Comparison of ENCODE assay signal across 32 cellular contexts in genomic region chrY:16645991-16646390, GRCh38.
"Had no signal": no experiment of that assay in that cellular context is flagged by ENCODE, and none has a peak within 500 bp of the region (broad histone marks: within the 10 kb centered on the region; RNA-seq: fewer than 3 reads in every experiment).

No MANE protein-coding gene starts in this region.

- H3K9me3 Mint-ChIP-seq: activated CD4-positive, alpha-beta T cell treated with anti-CD3 and anti-CD28 coated beads, Interleukin-2, amount 10 ng/mL, durations not matched to agents 24 days and 14 days; activated CD8-positive, alpha-beta T cell treated with anti-CD3 and anti-CD28 coated beads for 36 hours; activated naive CD4-positive, alpha-beta T cell treated with anti-CD3 and anti-CD28 coated beads, Interleukin-2, amount 50 U/mL, for 24 hours; activated naive CD8-positive, alpha-beta T cell treated with anti-CD3 and anti-CD28 coated beads, Interleukin-2, amount 10 ng/mL, durations not matched to agents 7 days and 5 days had no signal

- DNase-seq: activated CD4-positive, alpha-beta T cell treated with anti-CD3 and anti-CD28 coated beads, Interleukin-2, amount 10 ng/mL, durations not matched to agents 24 days and 14 days; activated CD4-positive, alpha-beta T cell treated with anti-CD3 and anti-CD28 coated beads, Interleukin-2, amount 50 U/mL, for 4 hours; activated CD8-positive, alpha-beta T cell treated with anti-CD3 and anti-CD28 coated beads for 36 hours; activated gamma-delta T cell; activated naive CD4-positive, alpha-beta T cell treated with Interleukin-2 at 50 U/mL for 16 hours; activated naive CD8-positive, alpha-beta T cell treated with anti-CD3 and anti-CD28 coated beads, Interleukin-2, amount 10 ng/mL, durations not matched to agents 7 days and 5 days; activated T-cell treated with anti-CD3 and anti-CD28 coated beads, Interleukin-2, amount 50 U/mL, for 1 hour; activated T-cell treated with anti-CD3 and anti-CD28 coated beads, Interleukin-2, amount 50 U/mL, for 72 hours; amygdala; Kasumi-1; KG1; MG63; NCI-H1048; NCI-H1105 treated with DMSO at 0.1 percent for 48 hours; NCI-H1436; NCI-H1694; NCI-H1930; NCI-H2081 treated with DMSO at 0.1 percent for 48 hours; NCI-H345; NCI-H524 treated with DMSO at 0.1 percent for 48 hours; NK-92 treated with Interleukin-12 subunit alpha and Interleukin-12 subunit beta, amount 100 ng/mL, for 24 hours; OCI-M1; SHP77; SJCRH30; T1000; WERI-Rb-1 had no signal

- H3K27ac ChIP-seq: ascending aorta, cardiac muscle cell, SJCRH30, SK-N-MC, WERI-Rb-1 had no signal

- H3K4me1 ChIP-seq: ascending aorta, SJCRH30 had no signal

- H3K36me3 ChIP-seq: ascending aorta, cardiac muscle cell, MG63, SJCRH30, WERI-Rb-1 had no signal

- H3K4me1 Mint-ChIP-seq: activated CD4-positive, alpha-beta T cell treated with anti-CD3 and anti-CD28 coated beads, Interleukin-2, amount 10 ng/mL, durations not matched to agents 24 days and 14 days; activated naive CD4-positive, alpha-beta T cell treated with anti-CD3 and anti-CD28 coated beads, Interleukin-2, amount 50 U/mL, for 24 hours; activated naive CD8-positive, alpha-beta T cell treated with anti-CD3 and anti-CD28 coated beads, Interleukin-2, amount 10 ng/mL, durations not matched to agents 7 days and 5 days; central memory CD8-positive, alpha-beta T cell had no signal

- ATAC-seq: activated CD8-positive, alpha-beta T cell treated with anti-CD3 and anti-CD28 coated beads for 36 hours; activated T-cell treated with anti-CD3 and anti-CD28 coated beads, Interleukin-2, amount 50 U/mL, for 72 hours had no signal

- H3K27ac Mint-ChIP-seq: activated CD4-positive, alpha-beta T cell treated with anti-CD3 and anti-CD28 coated beads, Interleukin-2, amount 10 ng/mL, durations not matched to agents 24 days and 14 days; activated CD8-positive, alpha-beta T cell treated with anti-CD3 and anti-CD28 coated beads for 36 hours; activated naive CD4-positive, alpha-beta T cell treated with anti-CD3 and anti-CD28 coated beads, Interleukin-2, amount 50 U/mL, for 24 hours; activated naive CD8-positive, alpha-beta T cell treated with anti-CD3 and anti-CD28 coated beads, Interleukin-2, amount 10 ng/mL, durations not matched to agents 7 days and 5 days; activated T-cell treated with anti-CD3 and anti-CD28 coated beads, Interleukin-2, amount 50 U/mL, for 72 hours; activated T-helper 2 cell treated with anti-CD3 and anti-CD28 coated beads, Interferon-gamma antibody, Interleukin-2, Interleukin-4, amounts not matched to agents 10 μg/mL and 5 μg/mL and 100 μg/mL, durations not matched to agents 14 hours and 24 hours and 36 hours had no signal

- H3K4me3 Mint-ChIP-seq: activated CD4-positive, alpha-beta T cell treated with anti-CD3 and anti-CD28 coated beads, Interleukin-2, amount 10 ng/mL, durations not matched to agents 24 days and 14 days; activated CD8-positive, alpha-beta T cell treated with anti-CD3 and anti-CD28 coated beads for 36 hours; activated naive CD4-positive, alpha-beta T cell treated with anti-CD3 and anti-CD28 coated beads, Interleukin-2, amount 50 U/mL, for 24 hours; activated naive CD8-positive, alpha-beta T cell treated with anti-CD3 and anti-CD28 coated beads, Interleukin-2, amount 10 ng/mL, durations not matched to agents 7 days and 5 days; activated T-cell treated with anti-CD3 and anti-CD28 coated beads, Interleukin-2, amount 50 U/mL, for 72 hours; central memory CD8-positive, alpha-beta T cell had no signal

- H3K27me3 Mint-ChIP-seq: activated CD4-positive, alpha-beta T cell treated with anti-CD3 and anti-CD28 coated beads, Interleukin-2, amount 10 ng/mL, durations not matched to agents 24 days and 14 days; activated CD8-positive, alpha-beta T cell treated with anti-CD3 and anti-CD28 coated beads for 36 hours; activated naive CD4-positive, alpha-beta T cell treated with anti-CD3 and anti-CD28 coated beads, Interleukin-2, amount 50 U/mL, for 24 hours; activated naive CD8-positive, alpha-beta T cell treated with anti-CD3 and anti-CD28 coated beads, Interleukin-2, amount 10 ng/mL, durations not matched to agents 7 days and 5 days; central memory CD8-positive, alpha-beta T cell had no signal

- H3K36me3 Mint-ChIP-seq: activated naive CD4-positive, alpha-beta T cell treated with anti-CD3 and anti-CD28 coated beads, Interleukin-2, amount 50 U/mL, for 24 hours; activated naive CD8-positive, alpha-beta T cell treated with anti-CD3 and anti-CD28 coated beads, Interleukin-2, amount 10 ng/mL, durations not matched to agents 7 days and 5 days had no signal

- H3K9me3 ChIP-seq: ascending aorta, MG63, SJCRH30 had no signal

- H3K4me3 ChIP-seq: ascending aorta, cardiac muscle cell, MG63, SJCRH30, SK-N-MC had no signal
